ENCODE assay signal across 1 cellular context in the genomic region with DNA sequence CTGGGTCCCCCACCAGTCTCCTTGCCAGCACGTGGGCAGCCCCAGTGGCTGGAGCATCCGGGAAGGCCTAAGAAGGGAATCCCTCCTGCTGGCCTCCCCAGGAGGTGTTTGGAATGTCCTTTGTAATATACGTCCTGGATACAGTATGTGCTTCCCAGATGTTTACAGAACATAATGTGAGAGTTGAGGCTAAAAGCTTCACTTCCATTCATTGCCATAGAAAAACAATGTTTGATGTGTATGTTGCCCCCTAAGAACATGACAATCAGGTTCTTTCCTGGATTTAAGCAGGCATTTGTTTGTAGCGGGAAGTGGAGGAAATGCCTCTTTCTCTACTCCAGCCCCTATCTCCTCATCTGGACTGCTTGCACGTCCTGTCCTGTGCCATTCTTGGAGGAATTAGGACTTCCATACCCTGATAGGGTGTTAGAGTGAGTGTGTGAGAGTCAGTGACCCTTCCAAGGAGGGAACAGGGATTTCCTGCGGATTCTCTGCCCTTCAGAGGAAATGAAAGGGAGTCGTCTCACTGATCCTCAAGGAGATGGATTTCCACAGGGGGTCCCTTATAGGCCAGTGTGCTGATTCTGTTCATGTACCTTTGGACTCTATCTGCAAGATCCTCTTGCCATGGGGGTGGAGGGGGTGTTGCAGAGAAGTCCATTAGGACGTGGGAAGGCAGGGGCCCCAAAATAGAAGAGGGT.
A peak's percentile ranks its signal among the peaks of the same experiment; 100 is the strongest.
TF ChIP-seq lines count a peak whose summit lies in the region.

No MANE protein-coding gene starts in this region.

TF ChIP-seq in GM12878, 131 proteins besides CTCF, POLR2A, EP300 and RAD21:
- TF ChIP-seq PAX8 (IDR thresholded peaks at IDR 0.05) (no peak), MTA2 (IDR thresholded peaks at IDR 0.05; ENCODE audit: low read depth) (no peak), TCF7 (IDR thresholded peaks at IDR 0.05; ENCODE audit: borderline replicate concordance) (peak; percentile 14; the same call in 1 of the 2 replicates), BHLHE40 (IDR thresholded peaks at IDR 0.05; ENCODE audit: borderline replicate concordance in 1 of 2, low read depth in 2 of 2, low read length in 1 of 2) (no peak), CBFB (IDR thresholded peaks at IDR 0.05; ENCODE audit: low read depth) (no peak), CREM (IDR thresholded peaks at IDR 0.05; ENCODE audit: low read depth) (no peak), HDAC2 (IDR thresholded peaks at IDR 0.05) (no peak)
- TF ChIP-seq, protein P1, sequence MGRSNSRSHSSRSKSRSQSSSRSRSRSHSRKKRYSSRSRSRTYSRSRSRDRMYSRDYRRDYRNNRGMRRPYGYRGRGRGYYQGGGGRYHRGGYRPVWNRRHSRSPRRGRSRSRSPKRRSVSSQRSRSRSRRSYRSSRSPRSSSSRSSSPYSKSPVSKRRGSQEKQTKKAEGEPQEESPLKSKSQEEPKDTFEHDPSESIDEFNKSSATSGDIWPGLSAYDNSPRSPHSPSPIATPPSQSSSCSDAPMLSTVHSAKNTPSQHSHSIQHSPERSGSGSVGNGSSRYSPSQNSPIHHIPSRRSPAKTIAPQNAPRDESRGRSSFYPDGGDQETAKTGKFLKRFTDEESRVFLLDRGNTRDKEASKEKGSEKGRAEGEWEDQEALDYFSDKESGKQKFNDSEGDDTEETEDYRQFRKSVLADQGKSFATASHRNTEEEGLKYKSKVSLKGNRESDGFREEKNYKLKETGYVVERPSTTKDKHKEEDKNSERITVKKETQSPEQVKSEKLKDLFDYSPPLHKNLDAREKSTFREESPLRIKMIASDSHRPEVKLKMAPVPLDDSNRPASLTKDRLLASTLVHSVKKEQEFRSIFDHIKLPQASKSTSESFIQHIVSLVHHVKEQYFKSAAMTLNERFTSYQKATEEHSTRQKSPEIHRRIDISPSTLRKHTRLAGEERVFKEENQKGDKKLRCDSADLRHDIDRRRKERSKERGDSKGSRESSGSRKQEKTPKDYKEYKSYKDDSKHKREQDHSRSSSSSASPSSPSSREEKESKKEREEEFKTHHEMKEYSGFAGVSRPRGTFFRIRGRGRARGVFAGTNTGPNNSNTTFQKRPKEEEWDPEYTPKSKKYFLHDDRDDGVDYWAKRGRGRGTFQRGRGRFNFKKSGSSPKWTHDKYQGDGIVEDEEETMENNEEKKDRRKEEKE (IDR thresholded peaks at IDR 0.05), result no peak
